1 cellular context compared by ENCODE assay signal in the genomic region with DNA sequence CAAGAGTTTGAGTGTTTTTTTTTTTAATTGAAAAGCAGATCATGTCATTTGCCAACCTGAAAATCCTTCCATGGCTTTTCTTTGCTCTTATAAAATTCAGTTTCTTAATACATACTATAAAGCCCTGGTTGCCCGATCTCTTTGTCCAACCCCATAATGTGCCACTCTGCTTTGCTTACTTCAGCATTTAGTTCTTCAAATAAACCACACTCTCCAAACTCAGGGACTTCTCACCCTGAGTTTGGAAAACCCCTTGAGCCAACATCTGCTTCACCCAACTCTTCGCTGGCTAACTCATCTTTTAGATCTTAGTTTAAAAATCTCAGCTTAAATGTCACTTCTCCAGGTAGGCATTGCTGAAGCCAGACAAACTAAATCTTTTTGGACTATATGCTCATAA.
TF ChIP-seq lines count a peak whose summit lies in the region.

No MANE protein-coding gene starts in this region.

TF ChIP-seq in K562, 482 proteins besides CTCF, POLR2A, EP300 and RAD21:
- no peak for TF ChIP-seq NFATC3 (IDR thresholded peaks at IDR 0.05)
- TF ChIP-seq SLC30A9 (CRISPR knock-in tag; IDR thresholded peaks at IDR 0.05), result no peak
- TF ChIP-seq, protein P1, sequence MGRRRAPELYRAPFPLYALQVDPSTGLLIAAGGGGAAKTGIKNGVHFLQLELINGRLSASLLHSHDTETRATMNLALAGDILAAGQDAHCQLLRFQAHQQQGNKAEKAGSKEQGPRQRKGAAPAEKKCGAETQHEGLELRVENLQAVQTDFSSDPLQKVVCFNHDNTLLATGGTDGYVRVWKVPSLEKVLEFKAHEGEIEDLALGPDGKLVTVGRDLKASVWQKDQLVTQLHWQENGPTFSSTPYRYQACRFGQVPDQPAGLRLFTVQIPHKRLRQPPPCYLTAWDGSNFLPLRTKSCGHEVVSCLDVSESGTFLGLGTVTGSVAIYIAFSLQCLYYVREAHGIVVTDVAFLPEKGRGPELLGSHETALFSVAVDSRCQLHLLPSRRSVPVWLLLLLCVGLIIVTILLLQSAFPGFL (CRISPR knock-in tag; IDR thresholded peaks at IDR 0.05), result no peak
- no peak for TF ChIP-seq ZKSCAN1 (IDR thresholded peaks at IDR 0.05; ENCODE audit: low read depth, low read length)
- no peak for TF ChIP-seq HDAC8 (tag; IDR thresholded peaks at IDR 0.05)
- TF ChIP-seq ZNF699 (CRISPR knock-in tag; IDR thresholded peaks at IDR 0.05; ENCODE audit: insufficient replicate concordance), result no peak
- TF ChIP-seq NFIX (CRISPR knock-in tag; IDR thresholded peaks at IDR 0.05; ENCODE audit: low read depth), result no peak
- TF ChIP-seq, protein P2, sequence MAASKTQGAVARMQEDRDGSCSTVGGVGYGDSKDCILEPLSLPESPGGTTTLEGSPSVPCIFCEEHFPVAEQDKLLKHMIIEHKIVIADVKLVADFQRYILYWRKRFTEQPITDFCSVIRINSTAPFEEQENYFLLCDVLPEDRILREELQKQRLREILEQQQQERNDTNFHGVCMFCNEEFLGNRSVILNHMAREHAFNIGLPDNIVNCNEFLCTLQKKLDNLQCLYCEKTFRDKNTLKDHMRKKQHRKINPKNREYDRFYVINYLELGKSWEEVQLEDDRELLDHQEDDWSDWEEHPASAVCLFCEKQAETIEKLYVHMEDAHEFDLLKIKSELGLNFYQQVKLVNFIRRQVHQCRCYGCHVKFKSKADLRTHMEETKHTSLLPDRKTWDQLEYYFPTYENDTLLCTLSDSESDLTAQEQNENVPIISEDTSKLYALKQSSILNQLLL (CRISPR knock-in tag; IDR thresholded peaks at IDR 0.05; ENCODE audit: borderline replicate concordance), result no peak
- TF ChIP-seq, protein P3, sequence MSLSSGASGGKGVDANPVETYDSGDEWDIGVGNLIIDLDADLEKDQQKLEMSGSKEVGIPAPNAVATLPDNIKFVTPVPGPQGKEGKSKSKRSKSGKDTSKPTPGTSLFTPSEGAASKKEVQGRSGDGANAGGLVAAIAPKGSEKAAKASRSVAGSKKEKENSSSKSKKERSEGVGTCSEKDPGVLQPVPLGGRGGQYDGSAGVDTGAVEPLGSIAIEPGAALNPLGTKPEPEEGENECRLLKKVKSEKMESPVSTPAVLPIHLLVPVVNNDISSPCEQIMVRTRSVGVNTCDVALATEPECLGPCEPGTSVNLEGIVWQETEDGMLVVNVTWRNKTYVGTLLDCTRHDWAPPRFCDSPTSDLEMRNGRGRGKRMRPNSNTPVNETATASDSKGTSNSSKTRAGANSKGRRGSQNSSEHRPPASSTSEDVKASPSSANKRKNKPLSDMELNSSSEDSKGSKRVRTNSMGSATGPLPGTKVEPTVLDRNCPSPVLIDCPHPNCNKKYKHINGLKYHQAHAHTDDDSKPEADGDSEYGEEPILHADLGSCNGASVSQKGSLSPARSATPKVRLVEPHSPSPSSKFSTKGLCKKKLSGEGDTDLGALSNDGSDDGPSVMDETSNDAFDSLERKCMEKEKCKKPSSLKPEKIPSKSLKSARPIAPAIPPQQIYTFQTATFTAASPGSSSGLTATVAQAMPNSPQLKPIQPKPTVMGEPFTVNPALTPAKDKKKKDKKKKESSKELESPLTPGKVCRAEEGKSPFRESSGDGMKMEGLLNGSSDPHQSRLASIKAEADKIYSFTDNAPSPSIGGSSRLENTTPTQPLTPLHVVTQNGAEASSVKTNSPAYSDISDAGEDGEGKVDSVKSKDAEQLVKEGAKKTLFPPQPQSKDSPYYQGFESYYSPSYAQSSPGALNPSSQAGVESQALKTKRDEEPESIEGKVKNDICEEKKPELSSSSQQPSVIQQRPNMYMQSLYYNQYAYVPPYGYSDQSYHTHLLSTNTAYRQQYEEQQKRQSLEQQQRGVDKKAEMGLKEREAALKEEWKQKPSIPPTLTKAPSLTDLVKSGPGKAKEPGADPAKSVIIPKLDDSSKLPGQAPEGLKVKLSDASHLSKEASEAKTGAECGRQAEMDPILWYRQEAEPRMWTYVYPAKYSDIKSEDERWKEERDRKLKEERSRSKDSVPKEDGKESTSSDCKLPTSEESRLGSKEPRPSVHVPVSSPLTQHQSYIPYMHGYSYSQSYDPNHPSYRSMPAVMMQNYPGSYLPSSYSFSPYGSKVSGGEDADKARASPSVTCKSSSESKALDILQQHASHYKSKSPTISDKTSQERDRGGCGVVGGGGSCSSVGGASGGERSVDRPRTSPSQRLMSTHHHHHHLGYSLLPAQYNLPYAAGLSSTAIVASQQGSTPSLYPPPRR (CRISPR knock-in tag; IDR thresholded peaks at IDR 0.05; ENCODE audit: borderline replicate concordance), result no peak
- TF ChIP-seq ZNF561 (CRISPR knock-in tag; conservative IDR thresholded peaks at IDR 0.05), result no peak
- no peak for TF ChIP-seq KHSRP (IDR thresholded peaks at IDR 0.05)
- TF ChIP-seq RBM14 (IDR thresholded peaks at IDR 0.05; ENCODE audit: borderline replicate concordance, insufficient read depth, low read depth, low read length), result no peak
- TF ChIP-seq ZBED1 (IDR thresholded peaks at IDR 0.05), result no peak
- no peak for TF ChIP-seq RB1 (IDR thresholded peaks at IDR 0.05; ENCODE audit: low read depth)
- TF ChIP-seq, protein P4, sequence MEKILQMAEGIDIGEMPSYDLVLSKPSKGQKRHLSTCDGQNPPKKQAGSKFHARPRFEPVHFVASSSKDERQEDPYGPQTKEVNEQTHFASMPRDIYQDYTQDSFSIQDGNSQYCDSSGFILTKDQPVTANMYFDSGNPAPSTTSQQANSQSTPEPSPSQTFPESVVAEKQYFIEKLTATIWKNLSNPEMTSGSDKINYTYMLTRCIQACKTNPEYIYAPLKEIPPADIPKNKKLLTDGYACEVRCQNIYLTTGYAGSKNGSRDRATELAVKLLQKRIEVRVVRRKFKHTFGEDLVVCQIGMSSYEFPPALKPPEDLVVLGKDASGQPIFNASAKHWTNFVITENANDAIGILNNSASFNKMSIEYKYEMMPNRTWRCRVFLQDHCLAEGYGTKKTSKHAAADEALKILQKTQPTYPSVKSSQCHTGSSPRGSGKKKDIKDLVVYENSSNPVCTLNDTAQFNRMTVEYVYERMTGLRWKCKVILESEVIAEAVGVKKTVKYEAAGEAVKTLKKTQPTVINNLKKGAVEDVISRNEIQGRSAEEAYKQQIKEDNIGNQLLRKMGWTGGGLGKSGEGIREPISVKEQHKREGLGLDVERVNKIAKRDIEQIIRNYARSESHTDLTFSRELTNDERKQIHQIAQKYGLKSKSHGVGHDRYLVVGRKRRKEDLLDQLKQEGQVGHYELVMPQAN (IDR thresholded peaks at IDR 0.05; ENCODE audit: borderline replicate concordance), result no peak
- no peak for TF ChIP-seq TCF3 (CRISPR knock-in tag; IDR thresholded peaks at IDR 0.05)
- TF ChIP-seq, protein P5, sequence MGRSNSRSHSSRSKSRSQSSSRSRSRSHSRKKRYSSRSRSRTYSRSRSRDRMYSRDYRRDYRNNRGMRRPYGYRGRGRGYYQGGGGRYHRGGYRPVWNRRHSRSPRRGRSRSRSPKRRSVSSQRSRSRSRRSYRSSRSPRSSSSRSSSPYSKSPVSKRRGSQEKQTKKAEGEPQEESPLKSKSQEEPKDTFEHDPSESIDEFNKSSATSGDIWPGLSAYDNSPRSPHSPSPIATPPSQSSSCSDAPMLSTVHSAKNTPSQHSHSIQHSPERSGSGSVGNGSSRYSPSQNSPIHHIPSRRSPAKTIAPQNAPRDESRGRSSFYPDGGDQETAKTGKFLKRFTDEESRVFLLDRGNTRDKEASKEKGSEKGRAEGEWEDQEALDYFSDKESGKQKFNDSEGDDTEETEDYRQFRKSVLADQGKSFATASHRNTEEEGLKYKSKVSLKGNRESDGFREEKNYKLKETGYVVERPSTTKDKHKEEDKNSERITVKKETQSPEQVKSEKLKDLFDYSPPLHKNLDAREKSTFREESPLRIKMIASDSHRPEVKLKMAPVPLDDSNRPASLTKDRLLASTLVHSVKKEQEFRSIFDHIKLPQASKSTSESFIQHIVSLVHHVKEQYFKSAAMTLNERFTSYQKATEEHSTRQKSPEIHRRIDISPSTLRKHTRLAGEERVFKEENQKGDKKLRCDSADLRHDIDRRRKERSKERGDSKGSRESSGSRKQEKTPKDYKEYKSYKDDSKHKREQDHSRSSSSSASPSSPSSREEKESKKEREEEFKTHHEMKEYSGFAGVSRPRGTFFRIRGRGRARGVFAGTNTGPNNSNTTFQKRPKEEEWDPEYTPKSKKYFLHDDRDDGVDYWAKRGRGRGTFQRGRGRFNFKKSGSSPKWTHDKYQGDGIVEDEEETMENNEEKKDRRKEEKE (IDR thresholded peaks at IDR 0.05; ENCODE audit: borderline replicate concordance in 1 of 2, control insufficient read depth in 1 of 2, low read depth in 2 of 2, low read length in 1 of 2), result no peak
